ENCODE assay signal across 10 cellular contexts in the genomic region with DNA sequence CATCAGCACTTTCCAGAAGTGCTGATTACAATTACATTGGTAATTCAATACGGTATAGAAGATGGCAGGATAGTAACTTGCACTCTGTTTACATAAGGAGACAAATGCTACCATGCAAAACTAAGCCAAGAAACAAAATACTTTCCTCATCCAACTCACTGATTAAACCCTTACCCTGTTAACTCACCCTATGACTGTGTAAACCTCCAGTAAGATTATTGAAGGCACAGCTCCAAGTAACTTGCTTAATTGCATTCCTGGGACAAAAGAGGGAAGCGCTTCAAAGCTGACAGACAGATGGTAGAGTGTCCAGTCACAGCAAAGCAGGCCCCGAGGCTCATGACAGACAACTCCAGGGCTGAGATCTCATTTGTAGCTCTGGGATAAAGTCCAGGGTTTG. TPM values are rescaled to one million over a fixed set of nuclear protein-coding genes. Genes with fewer than 3 reads are reported as not detected.
DNase-seq lines count a peak whose midpoint lies in the region; FAIRE-seq and TF ChIP-seq lines count a peak whose summit lies in the region.
"Had no signal": no experiment of that assay in that cellular context is flagged by ENCODE, and none has a peak within 500 bp of the region (broad histone marks: within the 10 kb centered on the region; RNA-seq: fewer than 3 reads in every experiment).

No MANE protein-coding gene starts in this region.

- H3K4me3 Mint-ChIP-seq in endothelial cell (ENCODE audit: unreplicated experiment): no peak overlapping the region
- H3K4me3 Mint-ChIP-seq: activated naive CD4-positive, alpha-beta T cell treated with anti-CD3 and anti-CD28 coated beads for 36 hours had no signal

- H3K9me3 Mint-ChIP-seq in endothelial cell (ENCODE audit: unreplicated experiment): no peaks in the 10 kb centered on the region
- H3K9me3 Mint-ChIP-seq: activated naive CD4-positive, alpha-beta T cell treated with anti-CD3 and anti-CD28 coated beads for 36 hours had no signal

- no peaks in the 10 kb centered on the region for H3K27me3 Mint-ChIP-seq in endothelial cell (ENCODE audit: unreplicated experiment)

- DNase-seq in GM03348 (ENCODE audit: low spot score) (peak; percentile 80), NCI-H82 (lab: John Stamatoyannopoulos, UW) (peak; percentile 97), foreskin fibroblast (peak; percentile 76 to 90), renal cortical epithelial cell (ENCODE audit: low read depth) (peak; percentile 88), endothelial cell (ENCODE audit: low spot score) (no peak), NOMO-1 treated with DMSO at 0.1 percent for 48 hours (lab: John Stamatoyannopoulos, UW; ENCODE audit: unreplicated experiment) (no peak), KBM-7 (no peak), RCC 7860 (ENCODE audit: low spot score) (no peak)
- DNase-seq: activated naive CD4-positive, alpha-beta T cell treated with anti-CD3 and anti-CD28 coated beads for 36 hours; uterus had no signal

- H3K4me3 ChIP-seq in foreskin fibroblast (ENCODE audit: low read depth in 1 of 2, low read length in 2 of 2): no peak overlapping the region
- H3K4me3 ChIP-seq: uterus had no signal

- peaks cover 6% of the 10 kb centered on the region for H3K4me1 Mint-ChIP-seq in endothelial cell (ENCODE audit: unreplicated experiment)

- no peak for FAIRE-seq in RCC 7860 (lab: Jason Lieb, UNC)

- H3K36me3 Mint-ChIP-seq in endothelial cell (ENCODE audit: low read depth, unreplicated experiment): no peaks in the 10 kb centered on the region

- H3K27ac Mint-ChIP-seq in endothelial cell (ENCODE audit: unreplicated experiment): no peak overlapping the region
- H3K27ac Mint-ChIP-seq: activated naive CD4-positive, alpha-beta T cell treated with anti-CD3 and anti-CD28 coated beads for 36 hours had no signal

- TF ChIP-seq CTCF in foreskin fibroblast (IDR thresholded peaks at IDR 0.05; ENCODE audit: low read depth, low read length): no peak
- TF ChIP-seq CTCF in endothelial cell (IDR thresholded peaks at IDR 0.05; ENCODE audit: unreplicated experiment): no peak

- in situ Hi-C loops in KBM-7 (cut with MboI; ENCODE audit: low pct_unique_long_range_greater_than_20kb, low sequenced_read_pairs): no loop called here

RNA-seq across cellular contexts. Expression of a gene that starts 6.9 kb away (rescaled TPM):
- total RNA-seq in renal cortical epithelial cell: 9.6 and 18.6 TPM in 2 replicates
- total RNA-seq in endothelial cell (ENCODE audit: unreplicated experiment): 10.5 TPM

Comparison
In these comparisons a context has a peak if more than half of its experiments do, and no peak if none do; other contexts are left out.
1. DNase-seq: peak in GM03348 (single experiment), NCI-H82 (single experiment), foreskin fibroblast (2 of 2) and renal cortical epithelial cell (single experiment); none in endothelial cell (single experiment), NOMO-1 treated with DMSO at 0.1 percent for 48 hours (single experiment), KBM-7 (single experiment) and RCC 7860 (single experiment).